ENCODE assay signal across 7 cellular contexts in the genomic region with DNA sequence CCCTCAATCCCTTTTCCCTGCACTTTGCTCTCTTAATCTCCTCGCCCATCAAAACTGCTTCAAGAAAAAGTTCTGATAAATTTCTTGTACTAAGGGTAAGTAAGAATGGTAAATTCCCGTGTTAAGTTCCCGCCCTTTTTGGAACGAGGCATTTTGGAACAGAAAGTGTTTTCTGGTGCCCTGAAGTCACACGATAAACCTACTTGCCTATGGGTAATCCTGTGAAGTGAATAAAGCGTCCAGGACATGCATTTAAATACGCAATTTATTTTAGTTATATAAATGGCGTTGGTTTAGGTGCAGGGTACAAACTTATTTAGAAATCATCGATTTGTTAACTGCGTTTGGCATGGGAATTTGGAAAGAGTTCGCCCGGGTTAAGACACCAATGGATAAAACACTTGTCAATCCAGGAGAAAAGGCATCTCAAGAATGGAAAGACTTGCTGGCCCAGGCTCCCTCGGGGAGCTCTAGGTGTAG. TPM values are rescaled to one million over a fixed set of nuclear protein-coding genes. Genes with fewer than 3 reads are reported as not detected.
DNase-seq lines count a peak whose midpoint lies in the region; ATAC-seq and TF ChIP-seq lines count a peak whose summit lies in the region.

No MANE protein-coding gene starts in this region.

- TF ChIP-seq CTCF in GM23338 (conservative IDR thresholded peaks at IDR 0.05; ENCODE audit: low read depth in 2 of 2): no peak
- TF ChIP-seq CTCF in OCI-LY7 (conservative IDR thresholded peaks at IDR 0.05; ENCODE audit: low read length): no peak
- TF ChIP-seq CTCF in mesothelial cell of epicardium (IDR thresholded peaks at IDR 0.05; ENCODE audit: unreplicated experiment): no peak

- H4K20me1 ChIP-seq in GM23338 (replicated peaks; ENCODE audit: insufficient read depth) (peaks cover 26% of the 10 kb centered on the region), OCI-LY7 (ENCODE audit: insufficient read depth, low read length) (peaks cover 34% of the 10 kb centered on the region)

- H3K4me1 Mint-ChIP-seq in GM23338 (peaks cover 39% of the 10 kb centered on the region), mesothelial cell of epicardium (peaks cover 45% of the 10 kb centered on the region)

- POLR2A ChIA-PET in OCI-LY7 (lab: Charles Lee): interaction anchor here (0.5 to 8.7 kb wide), 8 partner anchors 10 to 428 kb away, joined by 3 to 64 read pairs (median 4); no protein-coding TSS in a partner anchor

- H3K27me3 Mint-ChIP-seq in GM23338 (ENCODE audit: insufficient read depth, low read depth, poor library complexity): peaks cover 8% of the 10 kb centered on the region
- H3K27me3 Mint-ChIP-seq in mesothelial cell of epicardium (ENCODE audit: low read depth): no peaks in the 10 kb centered on the region

- 0 out of 3 replicates have a peak, but pooled peaks cover 2% of the 10 kb centered on the region for H3K36me3 Mint-ChIP-seq in GM23338 (ENCODE audit: low read depth)
- no peaks in the 10 kb centered on the region for H3K36me3 Mint-ChIP-seq in mesothelial cell of epicardium

- H3K27me3 ChIP-seq in GM23338 (ENCODE audit: insufficient read depth): no peaks in the 10 kb centered on the region

- H3K79me2 ChIP-seq in GM23338 (replicated peaks; ENCODE audit: insufficient read depth) (peaks cover 37% of the 10 kb centered on the region), OCI-LY7 (ENCODE audit: insufficient read depth, low read depth, low read length) (peaks cover 37% of the 10 kb centered on the region)

- peak overlapping the region; percentile 72 for H3K4me3 ChIP-seq in GM23338
- H3K4me3 ChIP-seq in OCI-LY7 (ENCODE audit: low read depth, low read length, poor library complexity, severe bottlenecking): peak overlapping the region; percentile 73

- H2AFZ ChIP-seq in GM23338 (no peak overlapping the region; the same call in 1 of the 2 replicates), OCI-LY7 (ENCODE audit: low read length) (peak overlapping the region; percentile 93)

- H3K9me2 ChIP-seq in GM23338 (ENCODE audit: insufficient read depth) (no peaks in the 10 kb centered on the region), OCI-LY7 (ENCODE audit: insufficient read depth, low read length) (no peaks in the 10 kb centered on the region)

- no peaks in the 10 kb centered on the region for H3K9me3 ChIP-seq in OCI-LY7 (ENCODE audit: low read length)

- peak overlapping the region; percentile 90 for H3K4me3 Mint-ChIP-seq in GM23338
- H3K4me3 Mint-ChIP-seq in mesothelial cell of epicardium: peak overlapping the region; percentile 94

- intact Hi-C loops in OCI-LY7 (cut with micrococcal nuclease; ENCODE audit: unreplicated experiment): loop anchor here (2.0 to 5.0 kb wide), 4 partner anchors 77 to 618 kb away; a partner anchor contains a TSS

- peak overlapping the region; percentile 73 for H3K4me2 ChIP-seq in GM23338
- H3K4me2 ChIP-seq in OCI-LY7 (ENCODE audit: low read length): peak overlapping the region; percentile 92

- H3K9me3 Mint-ChIP-seq in GM23338 (no peaks in the 10 kb centered on the region), mesothelial cell of epicardium (no peaks in the 10 kb centered on the region)

- peak overlapping the region; percentile 98 for H3K27ac Mint-ChIP-seq in GM23338
- peak overlapping the region; percentile 100 for H3K27ac Mint-ChIP-seq in mesothelial cell of epicardium

- H3F3A ChIP-seq in GM23338 (replicated peaks; ENCODE audit: low read depth): 0 out of 2 replicates have a peak, but pooled peaks cover 4% of the 10 kb centered on the region

- H3K36me3 ChIP-seq in GM23338 (ENCODE audit: insufficient read depth) (no peaks in the 10 kb centered on the region), OCI-LY7 (ENCODE audit: insufficient read depth, low read length) (peaks cover 27% of the 10 kb centered on the region)

- H3K27ac ChIP-seq in GM23338 (ENCODE audit: low read depth) (peak overlapping the region; percentile 97), OCI-LY7 (ENCODE audit: low read depth, low read length, poor library complexity, severe bottlenecking) (peak overlapping the region; percentile 69), cingulate gyrus (ENCODE audit: low read depth, low read length) (peak overlapping the region; percentile 94)

- DNase-seq in GM23338 (ENCODE audit: low spot score) (no peak), OCI-LY7 (ENCODE audit: low spot score) (peak; percentile 56), mesothelial cell of epicardium (ENCODE audit: low spot score in 2 of 2, unreplicated experiment in 2 of 2) (no peak), middle frontal gyrus (ENCODE audit: extremely low spot score, low spot score) (no peak)

- CTCF ChIA-PET in OCI-LY7 (lab: Charles Lee; ENCODE audit: unreplicated experiment): no interaction called here

- H3K4me1 ChIP-seq in GM23338 (ENCODE audit: insufficient read depth) (peaks cover 41% of the 10 kb centered on the region), OCI-LY7 (ENCODE audit: insufficient read depth, low read length, poor library complexity, severe bottlenecking) (peaks cover 30% of the 10 kb centered on the region)

- ATAC-seq in GM23338: no peak
- no peak for ATAC-seq in GM18907 (IDR thresholded peaks at IDR 0.05; ENCODE audit: unreplicated experiment)
- no peak for ATAC-seq in HG03159 (IDR thresholded peaks at IDR 0.05; ENCODE audit: unreplicated experiment)

- TSS peak; percentile 96 for BruUV-seq in OCI-LY7 (replicated peaks; lab: Mats Ljungman, UMichigan)

TF ChIP-seq in GM23338, 12 proteins besides CTCF, POLR2A, EP300 and RAD21 (continues in another document):
- TF ChIP-seq NANOG (IDR thresholded peaks at IDR 0.05; ENCODE audit: borderline replicate concordance) (no peak), STAT1 (IDR thresholded peaks at IDR 0.05; ENCODE audit: unreplicated experiment) (no peak)
- TF ChIP-seq, protein P1, sequence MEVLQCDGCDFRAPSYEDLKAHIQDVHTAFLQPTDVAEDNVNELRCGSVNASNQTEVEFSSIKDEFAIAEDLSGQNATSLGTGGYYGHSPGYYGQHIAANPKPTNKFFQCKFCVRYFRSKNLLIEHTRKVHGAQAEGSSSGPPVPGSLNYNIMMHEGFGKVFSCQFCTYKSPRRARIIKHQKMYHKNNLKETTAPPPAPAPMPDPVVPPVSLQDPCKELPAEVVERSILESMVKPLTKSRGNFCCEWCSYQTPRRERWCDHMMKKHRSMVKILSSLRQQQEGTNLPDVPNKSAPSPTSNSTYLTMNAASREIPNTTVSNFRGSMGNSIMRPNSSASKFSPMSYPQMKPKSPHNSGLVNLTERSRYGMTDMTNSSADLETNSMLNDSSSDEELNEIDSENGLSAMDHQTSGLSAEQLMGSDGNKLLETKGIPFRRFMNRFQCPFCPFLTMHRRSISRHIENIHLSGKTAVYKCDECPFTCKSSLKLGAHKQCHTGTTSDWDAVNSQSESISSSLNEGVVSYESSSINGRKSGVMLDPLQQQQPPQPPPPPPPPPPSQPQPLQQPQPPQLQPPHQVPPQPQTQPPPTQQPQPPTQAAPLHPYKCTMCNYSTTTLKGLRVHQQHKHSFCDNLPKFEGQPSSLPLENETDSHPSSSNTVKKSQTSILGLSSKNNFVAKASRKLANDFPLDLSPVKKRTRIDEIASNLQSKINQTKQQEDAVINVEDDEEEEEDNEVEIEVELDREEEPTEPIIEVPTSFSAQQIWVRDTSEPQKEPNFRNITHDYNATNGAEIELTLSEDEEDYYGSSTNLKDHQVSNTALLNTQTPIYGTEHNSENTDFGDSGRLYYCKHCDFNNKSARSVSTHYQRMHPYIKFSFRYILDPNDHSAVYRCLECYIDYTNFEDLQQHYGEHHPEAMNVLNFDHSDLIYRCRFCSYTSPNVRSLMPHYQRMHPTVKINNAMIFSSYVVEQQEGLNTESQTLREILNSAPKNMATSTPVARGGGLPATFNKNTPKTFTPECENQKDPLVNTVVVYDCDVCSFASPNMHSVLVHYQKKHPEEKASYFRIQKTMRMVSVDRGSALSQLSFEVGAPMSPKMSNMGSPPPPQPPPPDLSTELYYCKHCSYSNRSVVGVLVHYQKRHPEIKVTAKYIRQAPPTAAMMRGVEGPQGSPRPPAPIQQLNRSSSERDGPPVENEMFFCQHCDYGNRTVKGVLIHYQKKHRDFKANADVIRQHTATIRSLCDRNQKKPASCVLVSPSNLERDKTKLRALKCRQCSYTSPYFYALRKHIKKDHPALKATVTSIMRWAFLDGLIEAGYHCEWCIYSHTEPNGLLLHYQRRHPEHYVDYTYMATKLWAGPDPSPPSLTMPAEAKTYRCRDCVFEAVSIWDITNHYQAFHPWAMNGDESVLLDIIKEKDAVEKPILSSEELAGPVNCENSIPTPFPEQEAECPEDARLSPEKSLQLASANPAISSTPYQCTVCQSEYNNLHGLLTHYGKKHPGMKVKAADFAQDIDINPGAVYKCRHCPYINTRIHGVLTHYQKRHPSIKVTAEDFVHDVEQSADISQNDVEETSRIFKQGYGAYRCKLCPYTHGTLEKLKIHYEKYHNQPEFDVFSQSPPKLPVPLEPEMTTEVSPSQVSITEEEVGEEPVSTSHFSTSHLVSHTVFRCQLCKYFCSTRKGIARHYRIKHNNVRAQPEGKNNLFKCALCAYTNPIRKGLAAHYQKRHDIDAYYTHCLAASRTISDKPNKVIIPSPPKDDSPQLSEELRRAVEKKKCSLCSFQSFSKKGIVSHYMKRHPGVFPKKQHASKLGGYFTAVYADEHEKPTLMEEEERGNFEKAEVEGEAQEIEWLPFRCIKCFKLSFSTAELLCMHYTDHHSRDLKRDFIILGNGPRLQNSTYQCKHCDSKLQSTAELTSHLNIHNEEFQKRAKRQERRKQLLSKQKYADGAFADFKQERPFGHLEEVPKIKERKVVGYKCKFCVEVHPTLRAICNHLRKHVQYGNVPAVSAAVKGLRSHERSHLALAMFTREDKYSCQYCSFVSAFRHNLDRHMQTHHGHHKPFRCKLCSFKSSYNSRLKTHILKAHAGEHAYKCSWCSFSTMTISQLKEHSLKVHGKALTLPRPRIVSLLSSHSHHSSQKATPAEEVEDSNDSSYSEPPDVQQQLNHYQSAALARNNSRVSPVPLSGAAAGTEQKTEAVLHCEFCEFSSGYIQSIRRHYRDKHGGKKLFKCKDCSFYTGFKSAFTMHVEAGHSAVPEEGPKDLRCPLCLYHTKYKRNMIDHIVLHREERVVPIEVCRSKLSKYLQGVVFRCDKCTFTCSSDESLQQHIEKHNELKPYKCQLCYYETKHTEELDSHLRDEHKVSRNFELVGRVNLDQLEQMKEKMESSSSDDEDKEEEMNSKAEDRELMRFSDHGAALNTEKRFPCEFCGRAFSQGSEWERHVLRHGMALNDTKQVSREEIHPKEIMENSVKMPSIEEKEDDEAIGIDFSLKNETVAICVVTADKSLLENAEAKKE (CRISPR knock-in tag; IDR thresholded peaks at IDR 0.05): no peak

RNA-seq across cellular contexts. Expression of a gene that starts 0.7 kb away (rescaled TPM):
- total RNA-seq in GM23338 (2014; rRNA removed; shearing (Covaris generic)): 122 and 128 TPM in 2 replicates
- 76.0 and 90.6 TPM in 2 replicates for polyA plus RNA-seq in GM23338 (2016; fragmentation: Nextera tagmentation; extraction: Ambion mirVana)
- 100 and 101 TPM in 2 replicates for total RNA-seq in OCI-LY7 (2014; rRNA removed; shearing (Covaris generic))
- total RNA-seq in OCI-LY7 (2022) (164 and 166 TPM in 2 replicates), mesothelial cell of epicardium (107 to 114 TPM (median 110 TPM) in 3 replicates)
